In the genomic region with DNA sequence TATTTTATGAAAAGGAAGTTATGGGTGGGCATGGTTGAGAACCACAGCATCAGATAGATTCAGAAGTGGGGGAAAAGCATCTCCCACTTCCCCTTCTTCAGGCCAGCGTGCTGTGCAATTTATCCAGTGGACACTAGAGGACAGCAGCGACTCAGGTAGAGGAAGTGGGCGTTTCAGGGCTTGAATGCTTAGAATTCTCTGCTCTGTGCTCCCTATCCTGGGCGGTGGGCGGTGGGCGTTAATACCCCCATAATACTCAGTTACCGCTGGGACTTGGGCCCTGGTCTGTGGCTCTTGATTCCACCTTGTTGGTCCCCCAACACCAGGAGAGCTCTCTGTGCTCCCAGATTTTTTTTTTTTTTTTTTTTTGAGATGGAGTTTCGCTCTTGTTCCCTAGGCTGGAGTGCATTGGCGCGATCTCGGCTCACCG, we compare ENCODE assay signal across 8 cellular contexts. TPM values are rescaled to one million over a fixed set of nuclear protein-coding genes. Genes with fewer than 3 reads are reported as not detected.
DNase-seq lines count a peak whose midpoint lies in the region; ATAC-seq and TF ChIP-seq lines count a peak whose summit lies in the region.

No MANE protein-coding gene starts in this region.

- H3K79me1 ChIP-seq in trophoblast cell (ENCODE audit: low read length): no peaks in the 10 kb centered on the region

- intact Hi-C loops in HCT116 (cut with micrococcal nuclease): no loop called here

- H3K9me2 ChIP-seq in HCT116 (ENCODE audit: insufficient read depth): no peaks in the 10 kb centered on the region

- RAD21 ChIA-PET in HCT116 (lab: Charles Lee; ENCODE audit: low non-redundant PET in 1 of 2, low total read pairs in 2 of 2, uncharacterized antibody in 2 of 2, unreplicated experiment in 2 of 2): no interaction called here

- no peak overlapping the region for H2BK5ac ChIP-seq in trophoblast cell (ENCODE audit: low read depth, low read length, poor library complexity)

- H2BK12ac ChIP-seq in trophoblast cell (ENCODE audit: low read length): no peak overlapping the region

- TF ChIP-seq CTCF in HCT116 (IDR thresholded peaks at IDR 0.05 in 2 of 3, conservative IDR thresholded peaks at IDR 0.05 in 1 of 3; ENCODE audit: borderline replicate concordance in 1 of 3, insufficient read depth in 1 of 3, low read depth in 2 of 3, low read length in 2 of 3) (peak; percentile 49 to 86 (median 74); a peak in 5 of 6 replicates), fibroblast of pulmonary artery (IDR thresholded peaks at IDR 0.05; ENCODE audit: low read length, missing control alignments) (peak; percentile 87)

- no peak overlapping the region for H3K14ac ChIP-seq in trophoblast cell (ENCODE audit: low read length)

- H3K4ac ChIP-seq in trophoblast cell (ENCODE audit: low read depth, low read length): no peak overlapping the region

- POLR2A ChIA-PET in HCT116 (lab: Charles Lee): no interaction called here

- TF ChIP-seq POLR2A in HCT116 (IDR thresholded peaks at IDR 0.05; ENCODE audit: borderline replicate concordance, extremely low read depth, insufficient read depth, insufficient read length): no peak

- no peak overlapping the region for H4K91ac ChIP-seq in trophoblast cell (ENCODE audit: low read depth, low read length)

- H3K18ac ChIP-seq in trophoblast cell (ENCODE audit: low read length): no peak overlapping the region

- no peaks in the 10 kb centered on the region for H3K9me3 ChIP-seq in HCT116 (ENCODE audit: control insufficient read depth in 1 of 2, insufficient read depth in 1 of 2, low read depth in 1 of 2, low read length in 2 of 2)
- no peaks in the 10 kb centered on the region for H3K9me3 ChIP-seq in trophoblast cell (ENCODE audit: insufficient read depth, low read depth, low read length)

- H3K27ac ChIP-seq in HCT116 (ENCODE audit: low read depth, low read length): no peak overlapping the region
- H3K27ac ChIP-seq in trophoblast cell (ENCODE audit: low read depth, low read length): no peak overlapping the region

- H3K4me2 ChIP-seq in HCT116 (ENCODE audit: low read length): peak overlapping the region; percentile 67
- H3K4me2 ChIP-seq in trophoblast cell (ENCODE audit: low read length): no peak overlapping the region

- no peaks in the 10 kb centered on the region for H3K79me2 ChIP-seq in HCT116 (ENCODE audit: insufficient read depth, low read length)
- H3K79me2 ChIP-seq in trophoblast cell (ENCODE audit: control insufficient read depth, insufficient read depth, low read length, poor library complexity): no peaks in the 10 kb centered on the region

- DNase-seq in CD1c-positive myeloid dendritic cell (ENCODE audit: extremely low spot score): peak; percentile 76
- peak; percentile 46 for DNase-seq in HCT116 (ENCODE audit: low read depth, low spot score)
- DNase-seq in NOMO-1 (lab: John Stamatoyannopoulos, UW; ENCODE audit: unreplicated experiment in 2 of 2): peak; percentile 55 to 73
- DNase-seq in activated T-cell treated with anti-CD3 and anti-CD28 coated beads for 4 hours: peak; percentile 18
- peak; percentile 52 for DNase-seq in fibroblast of pulmonary artery (ENCODE audit: low read depth)
- peak; percentile 39 to 67 for DNase-seq in trophoblast cell

- no peaks in the 10 kb centered on the region for H4K20me1 ChIP-seq in HCT116 (ENCODE audit: insufficient read depth)

- no peak overlapping the region for H3K23ac ChIP-seq in trophoblast cell (ENCODE audit: low read length)

- H4K12ac ChIP-seq in trophoblast cell (ENCODE audit: low read depth, low read length): no peak overlapping the region

- peak overlapping the region; percentile 93 for H2AFZ ChIP-seq in HCT116 (ENCODE audit: low read depth, low read length, poor library complexity, severe bottlenecking)
- no peak overlapping the region for H2AFZ ChIP-seq in trophoblast cell (ENCODE audit: insufficient read depth, low read length, poor library complexity)

- peak; percentile 76 for TF ChIP-seq RAD21 in HCT116 (IDR thresholded peaks at IDR 0.05; ENCODE audit: low read depth)

- H3K27me3 ChIP-seq in HCT116 (ENCODE audit: insufficient read depth, low read length) (no peaks in the 10 kb centered on the region), trophoblast cell (ENCODE audit: insufficient read depth, low read length) (no peaks in the 10 kb centered on the region)

- H3K36me3 ChIP-seq in HCT116 (ENCODE audit: control insufficient read depth in 1 of 2, insufficient read depth in 2 of 2, low read length in 2 of 2) (no peaks in the 10 kb centered on the region), trophoblast cell (ENCODE audit: control insufficient read depth in 1 of 2, insufficient read depth in 2 of 2, low read length in 2 of 2) (no peaks in the 10 kb centered on the region)

- H2BK120ac ChIP-seq in trophoblast cell (ENCODE audit: insufficient read depth, low read length, poor library complexity): no peak overlapping the region

- BruUV-seq in HCT116 (replicated peaks; lab: Mats Ljungman, UMichigan): no TSS peak

- H3K4me1 ChIP-seq in HCT116 (ENCODE audit: control insufficient read depth in 1 of 2, insufficient read depth in 2 of 2, low read length in 2 of 2) (peaks cover 0 to 14% of the 10 kb centered on the region in 2 experiments; a peak in 3 of 4 replicates), trophoblast cell (ENCODE audit: control insufficient read depth in 1 of 2, insufficient read depth in 2 of 2, low read length in 2 of 2) (no peaks in the 10 kb centered on the region)

- WGBS in trophoblast cell (ENCODE audit: extremely low coverage, insufficient coverage, insufficient read length): no CpG with 5 or more reads among the region's 12 CpGs

- ATAC-seq in HCT116 (peak; percentile 94), HG02840 (IDR thresholded peaks at IDR 0.05; ENCODE audit: low FRiP score, unreplicated experiment) (no peak), HG02610 (IDR thresholded peaks at IDR 0.05; ENCODE audit: unreplicated experiment) (no peak)

- no peak overlapping the region for H2AK5ac ChIP-seq in trophoblast cell (ENCODE audit: low read length)

- CTCF ChIA-PET in HCT116 (lab: Charles Lee): interaction anchor here (1.1 to 2.7 kb wide), 2 partner anchors 13 to 202 kb away, joined by 3 to 15 read pairs; no protein-coding TSS in a partner anchor

- H3K9ac ChIP-seq in HCT116 (ENCODE audit: low read length): 0 out of 2 replicates have a peak overlapping the region, but pooled peaks have one; percentile 19
- H3K9ac ChIP-seq in trophoblast cell (ENCODE audit: low read length): no peak overlapping the region

- H3K4me3 ChIP-seq in HCT116 (replicated peaks in 1 of 2; ENCODE audit: low read depth in 1 of 2, low read length in 2 of 2): peak overlapping the region; percentile 34 to 49
- H3K4me3 ChIP-seq in fibroblast of pulmonary artery (replicated peaks; ENCODE audit: low read depth, low read length): peak overlapping the region; percentile 2
- H3K4me3 ChIP-seq in trophoblast cell (ENCODE audit: low read depth, low read length): no peak overlapping the region

- H4K8ac ChIP-seq in trophoblast cell (ENCODE audit: low read depth, low read length): peak overlapping the region; percentile 79

TF ChIP-seq in HCT116, 20 proteins besides CTCF, POLR2A, EP300 and RAD21:
- TF ChIP-seq JUND (IDR thresholded peaks at IDR 0.05) (no peak), ELF1 (IDR thresholded peaks at IDR 0.05; ENCODE audit: borderline replicate concordance, low read depth) (peak; percentile 35; the same call in 1 of the 2 replicates), EGR1 (IDR thresholded peaks at IDR 0.05; ENCODE audit: low read depth) (peak; percentile 50; the same call in 1 of the 2 replicates)

RNA-seq across cellular contexts. Expression of gene LYZL6, which starts 3.7 kb away (rescaled TPM):
- not detected for total RNA-seq in HCT116 (2021; ENCODE audit: unreplicated experiment)
- polyA plus RNA-seq in HCT116 (2012): not detected in 2 replicates
- not detected in 2 replicates for polyA plus RNA-seq in trophoblast cell (2013)

RNA-seq across cellular contexts. Expression of gene RDM1, which starts 16.6 kb away (rescaled TPM):
- 11.7 TPM for total RNA-seq in HCT116 (2021; ENCODE audit: unreplicated experiment)
- polyA plus RNA-seq in HCT116 (2012): 7.1 and 10.0 TPM in 2 replicates
- polyA plus RNA-seq in trophoblast cell (2013): 1.2 TPM in 2 replicates

RNA-seq across cellular contexts. Expression of gene CCL16, which starts 34.1 kb away (rescaled TPM):
- total RNA-seq in HCT116 (2021; ENCODE audit: unreplicated experiment): not detected
- not detected in 2 replicates for polyA plus RNA-seq in HCT116 (2012)
- polyA plus RNA-seq in trophoblast cell (2013): not detected in 2 replicates

RNA-seq across cellular contexts. Expression of gene CCL14, which starts 39.4 kb away (rescaled TPM):
- total RNA-seq in HCT116 (2021; ENCODE audit: unreplicated experiment): not detected
- not detected in 2 replicates for polyA plus RNA-seq in HCT116 (2012)
- not detected in 2 replicates for polyA plus RNA-seq in trophoblast cell (2013)

RNA-seq across cellular contexts. Expression of gene CCL15, which starts 54.2 kb away (rescaled TPM):
- total RNA-seq in HCT116 (2021; ENCODE audit: unreplicated experiment): not detected
- not detected in 2 replicates for polyA plus RNA-seq in HCT116 (2012)
- not detected in 2 replicates for polyA plus RNA-seq in trophoblast cell (2013)

Comparison
In these comparisons a context has a peak if more than half of its experiments do, and no peak if none do; other contexts are left out.
1. DNase-seq: peak in every context shown above with its lines; median percentile 76 in CD1c-positive myeloid dendritic cell; 64 in NOMO-1; 53 in trophoblast cell; 52 in fibroblast of pulmonary artery; 46 in HCT116; 18 in activated T-cell treated with anti-CD3 and anti-CD28 coated beads for 4 hours.